17 cellular contexts compared by ENCODE assay signal in genomic region chr17:3958200-3958599, GRCh38. TPM values are rescaled to one million over a fixed set of nuclear protein-coding genes. Genes with fewer than 3 reads are reported as not detected.
A peak's percentile ranks its signal among the peaks of the same experiment; 100 is the strongest.
DNase-seq lines count a peak whose midpoint lies in the region; ATAC-seq and TF ChIP-seq lines count a peak whose summit lies in the region.
"Had no signal": no experiment of that assay in that cellular context is flagged by ENCODE, and none has a peak within 500 bp of the region (broad histone marks: within the 10 kb centered on the region; RNA-seq: fewer than 3 reads in every experiment).

No MANE protein-coding gene starts in this region.

- peaks cover 87% of the 10 kb centered on the region for H3K79me2 ChIP-seq in Karpas-422 (ENCODE audit: low read length)

- ATAC-seq in Right ventricle myocardium inferior = no peak
- no peak for ATAC-seq in heart right ventricle
- ATAC-seq in gastroesophageal sphincter = no peak
- no peak for ATAC-seq in HG03520 (IDR thresholded peaks at IDR 0.05; ENCODE audit: unreplicated experiment)
- no peak for ATAC-seq in GM18870 (IDR thresholded peaks at IDR 0.05; ENCODE audit: unreplicated experiment)

- peaks cover 70% of the 10 kb centered on the region for H4K20me1 ChIP-seq in Karpas-422 (ENCODE audit: insufficient read depth, low read depth, low read length)

- TF ChIP-seq EP300 in gastroesophageal sphincter (IDR thresholded peaks at IDR 0.05) = no peak

- H3K9me3 ChIP-seq in heart right ventricle (no peaks in the 10 kb centered on the region), Karpas-422 (ENCODE audit: low read length) (no peaks in the 10 kb centered on the region), gastroesophageal sphincter (no peaks in the 10 kb centered on the region)
- H3K9me3 ChIP-seq: BLaER1 treated with 17β-estradiol and CSF1 and Interleukin-3, amounts not matched to agents 10 nM and 100 nM; Caco-2 had no signal

- TF ChIP-seq POLR2A in gastroesophageal sphincter (IDR thresholded peaks at IDR 0.05) = no peak

- peak overlapping the region; percentile 37; the same call in 1 of the 2 replicates for H3K9ac ChIP-seq in Karpas-422 (ENCODE audit: low read length)
- H3K9ac ChIP-seq: GM23248 had no signal

- DNase-seq in Right ventricle myocardium inferior (ENCODE audit: missing footprints) (peak; percentile 18), heart right ventricle (no peak), Karpas-422 (no peak), GM19238 (ENCODE audit: insufficient read length, low spot score) (no peak)
- DNase-seq: Caco-2, GM23248, NCI-H1048, NCI-H1930, NCI-H2171, NCI-H446 treated with DMSO at 0.1 percent for 48 hours had no signal

- H2AFZ ChIP-seq in Karpas-422 (ENCODE audit: low read length) = no peak overlapping the region
- H2AFZ ChIP-seq: GM23248 had no signal

- H3K9me2 ChIP-seq in Karpas-422 (replicated peaks; ENCODE audit: insufficient read depth, low read length) = no peaks in the 10 kb centered on the region

- H3K27ac ChIP-seq in heart right ventricle (no peak overlapping the region), Karpas-422 (ENCODE audit: low read length) (peak overlapping the region; percentile 90), gastroesophageal sphincter (peak overlapping the region in 3 of 4 donors; percentile 7 to 34 (median 31))
- H3K27ac ChIP-seq: GM23248 had no signal

- peak overlapping the region; percentile 58 for H3K4me2 ChIP-seq in Karpas-422 (ENCODE audit: low read depth, low read length, poor library complexity, severe bottlenecking)

- 93 to 94% methylated on average over 9 of the region's 9 CpGs for WGBS in heart right ventricle, 2 donors
- WGBS in gastroesophageal sphincter (ENCODE audit: low coverage in 1 of 2), 2 donors = 49 to 69% methylated on average over 5 to 9 of the region's 9 CpGs

- no peak overlapping the region for H3K4me3 ChIP-seq in heart right ventricle
- H3K4me3 ChIP-seq in Karpas-422 (ENCODE audit: low read length) = no peak overlapping the region
- H3K4me3 ChIP-seq in gastroesophageal sphincter = no peak overlapping the region
- H3K4me3 ChIP-seq: BLaER1 treated with 17β-estradiol and CSF1 and Interleukin-3, amounts not matched to agents 10 nM and 100 nM; GM23248 had no signal

- no peak for TF ChIP-seq CTCF in heart right ventricle (IDR thresholded peaks at IDR 0.05)
- no peak for TF ChIP-seq CTCF in gastroesophageal sphincter (IDR thresholded peaks at IDR 0.05)

- intact Hi-C loops in Right ventricle myocardium inferior (cut with DNase I) (no loop called here), heart right ventricle (cut with DNase I) (no loop called here)

- H3K27me3 ChIP-seq in heart right ventricle (peaks cover 0 to 20% (median 9%) of the 10 kb centered on the region in 7 donors), Karpas-422 (ENCODE audit: low read length) (no peaks in the 10 kb centered on the region), gastroesophageal sphincter (peaks cover 22% of the 10 kb centered on the region)
- H3K27me3 ChIP-seq: BLaER1 treated with 17β-estradiol and CSF1 and Interleukin-3, amounts not matched to agents 10 nM and 100 nM had no signal

- peaks cover 6 to 50% (median 29%) of the 10 kb centered on the region in 9 donors for H3K4me1 ChIP-seq in heart right ventricle
- H3K4me1 ChIP-seq in Karpas-422 (ENCODE audit: low read length) = peaks cover 71% of the 10 kb centered on the region
- peaks cover 0 to 60% (median 6%) of the 10 kb centered on the region in 3 donors for H3K4me1 ChIP-seq in gastroesophageal sphincter

- H3K36me3 ChIP-seq in heart right ventricle = peaks cover 0 to 6% (median 0%) of the 10 kb centered on the region in 9 donors
- H3K36me3 ChIP-seq in Karpas-422 (ENCODE audit: insufficient read depth, low read length) = peaks cover 51% of the 10 kb centered on the region
- no peaks in the 10 kb centered on the region for H3K36me3 ChIP-seq in gastroesophageal sphincter

RNA-seq across cellular contexts. Expression of gene ATP2A3, which starts 6.0 kb away (rescaled TPM):
- 7.7 TPM for total RNA-seq in Right ventricle myocardium inferior
- 10 to 100 TPM in 1 of 10 donors, 1 to 10 TPM in 9; 4.3 to 10.2 (median 5.7) TPM for total RNA-seq in heart right ventricle
- polyA plus RNA-seq in heart right ventricle = 10 to 100 TPM; 10.2 to 11.0 TPM
- 101 and 204 TPM in 2 replicates for total RNA-seq in Karpas-422 (2014; rRNA removed; shearing (Covaris generic); ENCODE audit: low replicate concordance)
- 10 to 100 TPM in 3 of 4 donors, 1 to 10 TPM in 1; 5.9 to 35.9 (median 18.1) TPM for total RNA-seq in gastroesophageal sphincter
- total RNA-seq: HT1080 had no signal

RNA-seq across cellular contexts. Expression of gene P2RX1, which starts 41.9 kb away (rescaled TPM):
- total RNA-seq in Right ventricle myocardium inferior (0.16 TPM), heart right ventricle (1 to 10 TPM in 4 of 10 donors, under 1 TPM in 6; 0.27 to 2.6 (median 0.49) TPM), gastroesophageal sphincter (10 to 100 TPM in 1 of 4 donors, 1 to 10 TPM in 3; 1.6 to 11.6 (median 3.2) TPM)
- under 1 TPM; 0.37 to 0.99 TPM for polyA plus RNA-seq in heart right ventricle
- not detected in 2 replicates for total RNA-seq in Karpas-422 (2014; rRNA removed; shearing (Covaris generic); ENCODE audit: low replicate concordance)
- total RNA-seq: GM23248, HT1080, M059J, RPMI7951 had no signal
- polyA plus RNA-seq: GM23248 had no signal

Comparison
In these comparisons a context has a peak if more than half of its experiments do, and no peak if none do; other contexts are left out.
1. H3K27ac ChIP-seq: peak in Karpas-422 (single experiment) and gastroesophageal sphincter (3 of 4); none in heart right ventricle (0 of 10).